29 cellular contexts compared by ENCODE assay signal in the genomic region with DNA sequence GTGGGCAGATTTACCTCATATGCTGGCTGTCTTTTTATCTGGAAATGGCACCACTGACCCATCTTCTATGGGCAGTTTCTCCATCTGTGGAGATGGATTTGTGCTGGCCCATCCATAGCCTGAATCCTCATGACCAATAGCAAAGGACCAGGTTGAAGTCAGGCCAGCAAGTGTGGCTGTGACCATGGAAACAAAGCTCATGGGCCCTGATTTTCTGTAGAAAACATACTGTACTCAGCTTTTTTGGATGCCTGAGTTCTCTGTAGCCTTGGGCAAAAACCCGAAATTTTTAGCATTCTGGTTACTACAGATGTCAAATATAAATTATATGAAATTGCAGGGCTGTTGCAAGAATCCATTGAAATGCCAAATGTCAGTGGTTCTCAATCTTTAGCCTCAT.
"Had no signal": no experiment of that assay in that cellular context is flagged by ENCODE, and none has a peak within 500 bp of the region (broad histone marks: within the 10 kb centered on the region; RNA-seq: fewer than 3 reads in every experiment).

No MANE protein-coding gene starts in this region.

- H3K4me3 ChIP-seq: breast epithelium, colonic mucosa, gastroesophageal sphincter, mucosa of descending colon, right lobe of liver, stomach, suprapubic skin, uterus had no signal

- H3K9me3 Mint-ChIP-seq: activated T-cell treated with anti-CD3 and anti-CD28 coated beads, Interleukin-2, amount 50 U/mL, for 24 hours; central memory CD8-positive, alpha-beta T cell; memory B cell; neural crest cell; stimulated activated effector memory CD8-positive, alpha-beta T cell treated with anti-CD3 and anti-CD28 coated beads, Interleukin-12 subunit alpha, Interleukin-12 subunit beta, amount 100 ng/mL, for 72 hours; WTC11 had no signal

- H3K9me3 ChIP-seq: breast epithelium, colonic mucosa, gastroesophageal sphincter, mucosa of descending colon, right lobe of liver, stomach, suprapubic skin, uterus had no signal

- H3K4me1 ChIP-seq: uterus had no signal

- H3K36me3 Mint-ChIP-seq: activated naive CD8-positive, alpha-beta T cell; memory B cell; WTC11 had no signal

- DNase-seq: activated CD4-positive, alpha-beta T cell treated with anti-CD3 and anti-CD28 coated beads, Interleukin-2, amount 50 U/mL, for 4 hours; activated CD8-positive, alpha-beta memory T cell treated with anti-CD3 and anti-CD28 coated beads for 24 hours; activated CD8-positive, alpha-beta memory T cell treated with anti-CD3 and anti-CD28 coated beads, Interleukin-2, amount 50 U/mL, for 4 hours; activated naive CD4-positive, alpha-beta T cell; activated T-cell treated with anti-CD3 and anti-CD28 coated beads, Interleukin-2, amount 50 U/mL, for 24 hours; amniotic stem cell; colonic mucosa; hypothalamus; islet precursor cell; left cardiac atrium; occipital lobe; posterior cingulate gyrus; right lobe of liver; small intestine; stimulated activated CD4-positive, alpha-beta T cell treated with anti-CD3 and anti-CD28 coated beads, Interleukin-2, amount 100 ng/mL, for 24 hours; stomach; T-helper 9 cell; uterus had no signal

- H3K27ac ChIP-seq: colonic mucosa, right lobe of liver, suprapubic skin had no signal

- H3K27ac Mint-ChIP-seq: activated naive CD8-positive, alpha-beta T cell; activated T-cell treated with anti-CD3 and anti-CD28 coated beads, Interleukin-2, amount 50 U/mL, for 24 hours; activated T-helper 17 cell treated with anti-CD3 and anti-CD28 coated beads, Interleukin-2, amount 50 U/mL, for 72 hours; memory B cell; stimulated activated effector memory CD8-positive, alpha-beta T cell treated with anti-CD3 and anti-CD28 coated beads, Interleukin-12 subunit alpha, Interleukin-12 subunit beta, amount 100 ng/mL, for 72 hours; WTC11 had no signal

- H3K36me3 ChIP-seq: breast epithelium, colonic mucosa, uterus had no signal

- H3K4me3 Mint-ChIP-seq: activated naive CD8-positive, alpha-beta T cell; activated T-cell treated with anti-CD3 and anti-CD28 coated beads, Interleukin-2, amount 50 U/mL, for 24 hours; activated T-helper 17 cell treated with anti-CD3 and anti-CD28 coated beads, Interleukin-2, amount 50 U/mL, for 72 hours; central memory CD8-positive, alpha-beta T cell; memory B cell; neural crest cell; stimulated activated effector memory CD8-positive, alpha-beta T cell treated with anti-CD3 and anti-CD28 coated beads, Interleukin-12 subunit alpha, Interleukin-12 subunit beta, amount 100 ng/mL, for 72 hours; WTC11 had no signal

- H3K27me3 ChIP-seq: breast epithelium, colonic mucosa, gastroesophageal sphincter, right lobe of liver, stomach, suprapubic skin, uterus had no signal

- H3K27me3 Mint-ChIP-seq: activated naive CD8-positive, alpha-beta T cell; activated T-cell treated with anti-CD3 and anti-CD28 coated beads, Interleukin-2, amount 50 U/mL, for 24 hours; activated T-helper 17 cell treated with anti-CD3 and anti-CD28 coated beads, Interleukin-2, amount 50 U/mL, for 72 hours; central memory CD8-positive, alpha-beta T cell; memory B cell had no signal
